In genomic region chr19:2456301-2456570, GRCh38 we compare ENCODE assay signal across 8 cellular contexts. TPM values are rescaled to one million over a fixed set of nuclear protein-coding genes. Genes with fewer than 3 reads are reported as not detected.
A peak's percentile ranks its signal among the peaks of the same experiment; 100 is the strongest.
DNase-seq lines count a peak whose midpoint lies in the region; ATAC-seq and TF ChIP-seq lines count a peak whose summit lies in the region.

No MANE protein-coding gene starts in this region.

- peaks cover 10% of the 10 kb centered on the region for H3K4me1 Mint-ChIP-seq in endodermal cell

- DNase-seq in endodermal cell = no peak
- no peak for DNase-seq in DMS53 treated with DMSO at 0.1 percent for 48 hours (lab: John Stamatoyannopoulos, UW; ENCODE audit: unreplicated experiment)
- no peak for DNase-seq in effector CD4-positive, alpha-beta T cell
- DNase-seq in 8988T = no peak

- peak overlapping the region; percentile 76 for H3K4me3 Mint-ChIP-seq in endodermal cell

- H3K4me3 ChIP-seq in endodermal cell (ENCODE audit: low read length) (peak overlapping the region; percentile 88), neuron (ENCODE audit: low read length) (peak overlapping the region; percentile 75)

- H3K9me3 ChIP-seq in KOPT-K1 (ENCODE audit: insufficient read depth, low read length, poor library complexity, severe bottlenecking) (no peaks in the 10 kb centered on the region), endodermal cell (ENCODE audit: control insufficient read depth, low read length) (no peaks in the 10 kb centered on the region), neuron (ENCODE audit: low read length) (no peaks in the 10 kb centered on the region)

- H2AFZ ChIP-seq in neuron (ENCODE audit: low read depth, low read length) = peak overlapping the region; percentile 47

- H3K27ac Mint-ChIP-seq in endodermal cell = no peak overlapping the region

- H3K9ac ChIP-seq in endodermal cell (ENCODE audit: extremely low read depth, low read length, poor library complexity, severe bottlenecking) = peak overlapping the region; percentile 91

- H3K27ac ChIP-seq in KOPT-K1 (ENCODE audit: low read depth, low read length, poor library complexity, severe bottlenecking) = peak overlapping the region; percentile 97
- peak overlapping the region; percentile 38 for H3K27ac ChIP-seq in endodermal cell (ENCODE audit: low read depth, low read length)

- H3K27me3 ChIP-seq in endodermal cell (ENCODE audit: control insufficient read depth, insufficient read depth, low read length, poor library complexity, severe bottlenecking) (no peaks in the 10 kb centered on the region), neuron (ENCODE audit: insufficient read depth, low read length) (no peaks in the 10 kb centered on the region)

- no peaks in the 10 kb centered on the region for H3K4me1 ChIP-seq in endodermal cell (ENCODE audit: control insufficient read depth, insufficient read depth, low read length)
- H3K4me1 ChIP-seq in neuron (ENCODE audit: insufficient read depth, low read length) = peaks cover 8% of the 10 kb centered on the region

- H3K36me3 ChIP-seq in KOPT-K1 (ENCODE audit: insufficient read depth, low read length) = peaks cover 26% of the 10 kb centered on the region
- peaks cover 4% of the 10 kb centered on the region for H3K36me3 ChIP-seq in endodermal cell (ENCODE audit: control insufficient read depth, insufficient read depth, low read length)
- H3K36me3 ChIP-seq in neuron (ENCODE audit: insufficient read depth, low read length) = peaks cover 10% of the 10 kb centered on the region

- peaks cover 1% of the 10 kb centered on the region for H3K36me3 Mint-ChIP-seq in endodermal cell (ENCODE audit: low read depth)

- no peaks in the 10 kb centered on the region for H3K27me3 Mint-ChIP-seq in endodermal cell (ENCODE audit: insufficient read depth)

- no peaks in the 10 kb centered on the region for H3K9me3 Mint-ChIP-seq in endodermal cell

- WGBS in endodermal cell (ENCODE audit: insufficient coverage in 1 of 2, insufficient read length in 1 of 2), 2 experiments = 0% methylated on average over 5 to 26 of the region's 26 CpGs

- peak; percentile 20 for ATAC-seq in GM19351 (IDR thresholded peaks at IDR 0.05; ENCODE audit: unreplicated experiment)
- no peak for ATAC-seq in HG03139 (IDR thresholded peaks at IDR 0.05; ENCODE audit: unreplicated experiment)

- TF ChIP-seq CTCF in endodermal cell (conservative IDR thresholded peaks at IDR 0.05) = no peak

RNA-seq across cellular contexts. Expression of gene LMNB2, which starts 0.5 kb away (rescaled TPM):
- total RNA-seq in endodermal cell = 100 to 1,000 TPM; 146 to 191 TPM
- 119 TPM for polyA plus RNA-seq in endodermal cell (2013, experiment 1 of 2)
- 116 TPM for polyA plus RNA-seq in endodermal cell (2013, experiment 2 of 2)

RNA-seq across cellular contexts. Expression of gene GADD45B, which starts 19.7 kb away (rescaled TPM):
- 10 to 100 TPM; 16.5 to 23.6 TPM for total RNA-seq in endodermal cell
- 9.0 TPM for polyA plus RNA-seq in endodermal cell (2013, experiment 1 of 2)
- 10.2 TPM for polyA plus RNA-seq in endodermal cell (2013, experiment 2 of 2)

RNA-seq across cellular contexts. Expression of gene TIMM13, which starts 28.9 kb away (rescaled TPM):
- 100 to 1,000 TPM; 149 to 175 TPM for total RNA-seq in endodermal cell
- 96.0 TPM for polyA plus RNA-seq in endodermal cell (2013, experiment 1 of 2)
- polyA plus RNA-seq in endodermal cell (2013, experiment 2 of 2) = 86.4 TPM
